Comparison of ENCODE assay signal across 1 cellular context in genomic region chr11:78946945-78947914, GRCh38.
TF ChIP-seq lines count a peak whose summit lies in the region.

No MANE protein-coding gene starts in this region.

TF ChIP-seq in SK-N-SH treated with all-trans-retinoic acid at 6 μM for 48 hours, 23 proteins besides CTCF, POLR2A, EP300 and RAD21 (continued from another document):
- TF ChIP-seq SNAI2 (CRISPR knock-in tag; IDR thresholded peaks at IDR 0.05) = no peak
- no peak for TF ChIP-seq ZNF8 (CRISPR knock-in tag; IDR thresholded peaks at IDR 0.05)
- TF ChIP-seq ISL1 (CRISPR knock-in tag; IDR thresholded peaks at IDR 0.05) = no peak
